22 cellular contexts compared by ENCODE assay signal in the genomic region with DNA sequence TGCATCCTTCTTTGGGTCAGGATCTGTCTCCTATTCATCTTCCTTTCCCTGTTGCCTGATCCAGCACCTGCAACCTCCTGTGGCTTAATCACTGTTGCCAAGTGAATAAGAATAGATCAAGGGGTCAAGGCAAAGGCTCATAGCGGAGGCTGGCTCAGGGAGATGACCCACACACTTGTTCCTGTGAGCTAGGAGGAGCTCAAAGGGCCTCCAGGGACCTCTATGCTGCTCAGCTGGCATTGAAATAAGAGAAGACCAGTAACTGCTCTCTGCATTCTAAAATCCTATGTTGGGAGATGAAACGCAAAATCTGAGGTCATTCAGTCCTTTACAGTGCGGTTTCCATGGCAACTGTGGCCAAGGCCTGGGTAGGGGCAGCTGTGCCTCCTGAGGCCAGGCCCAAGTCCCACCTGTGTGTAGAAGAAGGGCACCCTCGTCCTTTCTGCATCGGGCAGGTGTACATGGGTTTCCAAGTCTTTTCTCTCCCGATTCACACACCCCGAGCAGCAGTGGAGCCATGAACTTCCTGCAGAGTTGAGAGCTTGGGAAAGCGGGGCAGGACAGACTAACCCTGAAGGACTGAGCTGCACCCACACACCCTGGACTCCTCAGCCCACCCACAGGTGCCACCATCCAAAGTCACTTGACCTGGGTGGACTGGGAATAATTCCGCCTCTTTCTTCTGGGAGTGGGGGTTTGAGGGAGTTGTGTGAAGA. TPM values are rescaled to one million over a fixed set of nuclear protein-coding genes. Genes with fewer than 3 reads are reported as not detected.
DNase-seq lines count a peak whose midpoint lies in the region; ATAC-seq and TF ChIP-seq lines count a peak whose summit lies in the region.
"Had no signal": no experiment of that assay in that cellular context is flagged by ENCODE, and none has a peak within 500 bp of the region (broad histone marks: within the 10 kb centered on the region; RNA-seq: fewer than 3 reads in every experiment).

No MANE protein-coding gene starts in this region.

- TF ChIP-seq CTCF in coronary artery (IDR thresholded peaks at IDR 0.05): no peak

- ATAC-seq in sciatic nerve (peak; percentile 72), HG02970 (IDR thresholded peaks at IDR 0.05; ENCODE audit: low FRiP score, unreplicated experiment) (no peak)
- ATAC-seq: gastroesophageal sphincter; stimulated activated naive B cell treated with anti-CD40 and anti-IgM and Interleukin-4, amounts not matched to agents 10 μg/mL and 1 μg/mL and 100 μg/mL, for 72 hours had no signal

- intact Hi-C loops in sciatic nerve (cut with DNase I): no loop called here

- DNase-seq in NCI-H748 (lab: John Stamatoyannopoulos, UW; ENCODE audit: unreplicated experiment) (peak; percentile 32), NCI-H748 treated with DMSO at 0.1 percent for 48 hours (lab: John Stamatoyannopoulos, UW) (no peak), NCI-H2107 treated with DMSO at 0.1 percent for 48 hours (lab: John Stamatoyannopoulos, UW; ENCODE audit: unreplicated experiment) (peak; percentile 51), coronary artery (ENCODE audit: low spot score) (peak; percentile 69), sciatic nerve (ENCODE audit: low spot score) (no peak), occipital lobe (lab: John Stamatoyannopoulos, UW) (no peak), mucosa of gallbladder (ENCODE audit: low spot score) (no peak)
- DNase-seq: activated naive CD4-positive, alpha-beta T cell treated with anti-CD3 and anti-CD28 coated beads for 36 hours; activated T-cell treated with anti-CD3 and anti-CD28 coated beads for 4 hours; BE2C; effector CD4-positive, alpha-beta T cell; esophagus squamous epithelium; GM23248; left ventricle myocardium inferior; NCI-H2081 treated with DMSO at 0.1 percent for 48 hours; stimulated activated CD4-positive, alpha-beta T cell treated with anti-CD3 and anti-CD28 coated beads, Interleukin-2, amount 100 ng/mL, for 24 hours; stimulated activated naive B cell treated with anti-CD40 and anti-IgM and Interleukin-4, amounts not matched to agents 10 μg/mL and 1 μg/mL and 100 μg/mL, for 72 hours had no signal

- no peak overlapping the region for H3K4me3 ChIP-seq in coronary artery
- H3K4me3 ChIP-seq: A549, ascending aorta, esophagus squamous epithelium, gastroesophageal sphincter, GM23248, left ventricle myocardium inferior had no signal

- no peak overlapping the region for H3K27ac ChIP-seq in coronary artery
- H3K27ac ChIP-seq: A549, ascending aorta, esophagus squamous epithelium, gastroesophageal sphincter, GM23248, left ventricle myocardium inferior, VCaP had no signal

RNA-seq across cellular contexts. Expression of a gene that starts 27.8 kb away (rescaled TPM):
- 7.8 TPM for total RNA-seq in sciatic nerve
- total RNA-seq in occipital lobe: 24.3 TPM
- total RNA-seq in mucosa of gallbladder: 0.86 TPM
- total RNA-seq: activated naive CD4-positive, alpha-beta T cell treated with anti-CD3 and anti-CD28 coated beads for 36 hours had no signal

Comparison
In these comparisons a context has a peak if more than half of its experiments do, and no peak if none do; other contexts are left out.
1. DNase-seq: peak in NCI-H748 (single experiment), NCI-H2107 treated with DMSO at 0.1 percent for 48 hours (single experiment) and coronary artery (single experiment); none in NCI-H748 treated with DMSO at 0.1 percent for 48 hours (single experiment), sciatic nerve (single experiment), occipital lobe (single experiment) and mucosa of gallbladder (single experiment).